ENCODE assay signal across 8 cellular contexts in genomic region chr7:140585333-140585732, GRCh38. TPM values are rescaled to one million over a fixed set of nuclear protein-coding genes. Genes with fewer than 3 reads are reported as not detected.
"Had no signal": no experiment of that assay in that cellular context is flagged by ENCODE, and none has a peak within 500 bp of the region (broad histone marks: within the 10 kb centered on the region; RNA-seq: fewer than 3 reads in every experiment).

No MANE protein-coding gene starts in this region.

- H3K27me3 Mint-ChIP-seq: IgD-negative memory B cell had no signal

- DNase-seq: GM23248, GOT3, H7, HFFc6 had no signal

- H3K4me1 Mint-ChIP-seq: IgD-negative memory B cell had no signal

- H3K4me3 ChIP-seq: GM23248, HAP-1 had no signal

- H3K36me3 Mint-ChIP-seq: IgD-negative memory B cell had no signal

- H3K27ac Mint-ChIP-seq: HFFc6, IgD-negative memory B cell had no signal

- H3K9me3 ChIP-seq: HAP-1 had no signal

- H3K27ac ChIP-seq: GM23248, HL-60 had no signal

- H3K9me3 Mint-ChIP-seq: HFFc6, IgD-negative memory B cell had no signal

- H3K4me3 Mint-ChIP-seq: HFFc6, IgD-negative memory B cell had no signal

- H3K9ac ChIP-seq: GM23248 had no signal

- H2AFZ ChIP-seq: GM23248 had no signal

- ATAC-seq: HCT116 had no signal

RNA-seq across cellular contexts. Expression of gene DENND2A, which starts 55.3 kb away (rescaled TPM):
- polyA plus RNA-seq: IgD-negative memory B cell had no signal
